In genomic region chr17:1997146-1997586, GRCh38 we compare ENCODE assay signal across 1 cellular context.
TF ChIP-seq lines count a peak whose summit lies in the region.

No MANE protein-coding gene starts in this region.

TF ChIP-seq in HepG2, 621 proteins besides CTCF, POLR2A, EP300 and RAD21 (continued from another document and continues in another):
- TF ChIP-seq PLSCR1 (CRISPR knock-in tag; IDR thresholded peaks at IDR 0.05; ENCODE audit: borderline replicate concordance) (no peak), MBD4 (IDR thresholded peaks at IDR 0.05; ENCODE audit: borderline replicate concordance, low read length) (no peak), KLF15 (CRISPR knock-in tag; IDR thresholded peaks at IDR 0.05; ENCODE audit: borderline replicate concordance) (0 out of 2 replicates have a peak, but pooled peaks have one; percentile 42), KDM4B (CRISPR knock-in tag; IDR thresholded peaks at IDR 0.05) (no peak), CCAR2 (optimal IDR thresholded peaks at IDR 0.05; ENCODE audit: low read depth, low read length) (no peak), ZMAT5 (CRISPR knock-in tag; IDR thresholded peaks at IDR 0.05; ENCODE audit: borderline replicate concordance, low read depth) (no peak), DBP (CRISPR knock-in tag; IDR thresholded peaks at IDR 0.05; ENCODE audit: not compliant biosample characterization) (no peak), MATR3 (CRISPR knock-in tag; IDR thresholded peaks at IDR 0.05) (no peak), PRDM4 (CRISPR knock-in tag; IDR thresholded peaks at IDR 0.05; ENCODE audit: borderline replicate concordance) (no peak), CBX5 (CRISPR knock-in tag; IDR thresholded peaks at IDR 0.05; ENCODE audit: borderline replicate concordance) (no peak), HINFP (CRISPR knock-in tag; IDR thresholded peaks at IDR 0.05; ENCODE audit: low read depth) (no peak), SNRNP70 (IDR thresholded peaks at IDR 0.05; ENCODE audit: low read depth, low read length) (no peak), GMEB2 (CRISPR knock-in tag; IDR thresholded peaks at IDR 0.05; ENCODE audit: low read depth) (no peak), NKX3-1 (CRISPR knock-in tag; IDR thresholded peaks at IDR 0.05) (no peak), NBN (conservative IDR thresholded peaks at IDR 0.05) (no peak), ZSCAN12 (CRISPR knock-in tag; IDR thresholded peaks at IDR 0.05) (no peak), SMC3 (IDR thresholded peaks at IDR 0.05; ENCODE audit: low read length) (no peak), KLF9 (CRISPR knock-in tag; IDR thresholded peaks at IDR 0.05; ENCODE audit: low read depth) (no peak), ZNF577 (CRISPR knock-in tag; IDR thresholded peaks at IDR 0.05; ENCODE audit: borderline replicate concordance, low read depth) (no peak), KIAA2018 (CRISPR knock-in tag; IDR thresholded peaks at IDR 0.05; ENCODE audit: borderline replicate concordance) (no peak), ADNP (CRISPR knock-in tag; IDR thresholded peaks at IDR 0.05) (no peak; the same call in 1 of the 2 replicates), MYC (CRISPR knock-in tag; IDR thresholded peaks at IDR 0.05; ENCODE audit: borderline replicate concordance) (no peak), RBAK (CRISPR knock-in tag; IDR thresholded peaks at IDR 0.05) (no peak), ZNF672 (CRISPR knock-in tag; IDR thresholded peaks at IDR 0.05) (no peak), MIXL1 (CRISPR knock-in tag; IDR thresholded peaks at IDR 0.05) (no peak), PPARG (CRISPR knock-in tag; conservative IDR thresholded peaks at IDR 0.05) (no peak), ZNF766 (CRISPR knock-in tag; IDR thresholded peaks at IDR 0.05; ENCODE audit: borderline replicate concordance) (no peak), CBFB (CRISPR knock-in tag; IDR thresholded peaks at IDR 0.05) (no peak), MNT (IDR thresholded peaks at IDR 0.05) (no peak), XRCC5 (optimal IDR thresholded peaks at IDR 0.05; ENCODE audit: low read length) (peak; percentile 22), DMAP1 (CRISPR knock-in tag; IDR thresholded peaks at IDR 0.05) (0 out of 2 replicates have a peak, but pooled peaks have one; percentile 9), EED (CRISPR knock-in tag; IDR thresholded peaks at IDR 0.05) (no peak), LCORL (IDR thresholded peaks at IDR 0.05) (no peak), LCORL (CRISPR knock-in tag; IDR thresholded peaks at IDR 0.05) (no peak), PRPF4 (IDR thresholded peaks at IDR 0.05; ENCODE audit: low read depth, low read length, poor library complexity, severe bottlenecking) (no peak), ZNF460 (CRISPR knock-in tag; IDR thresholded peaks at IDR 0.05; ENCODE audit: borderline replicate concordance) (no peak), IKZF4 (CRISPR knock-in tag; IDR thresholded peaks at IDR 0.05; ENCODE audit: borderline replicate concordance, low read depth, not compliant biosample characterization) (no peak), HOMEZ (CRISPR knock-in tag; IDR thresholded peaks at IDR 0.05; ENCODE audit: low read depth) (no peak), NCOA2 (CRISPR knock-in tag; IDR thresholded peaks at IDR 0.05) (no peak), ZNF674 (CRISPR knock-in tag; IDR thresholded peaks at IDR 0.05; ENCODE audit: low read depth) (no peak), NR2F2 (IDR thresholded peaks at IDR 0.05; ENCODE audit: borderline replicate concordance, low read depth) (no peak), KLF13 (CRISPR knock-in tag; IDR thresholded peaks at IDR 0.05) (no peak)
